1 cellular context compared by ENCODE assay signal in the genomic region with DNA sequence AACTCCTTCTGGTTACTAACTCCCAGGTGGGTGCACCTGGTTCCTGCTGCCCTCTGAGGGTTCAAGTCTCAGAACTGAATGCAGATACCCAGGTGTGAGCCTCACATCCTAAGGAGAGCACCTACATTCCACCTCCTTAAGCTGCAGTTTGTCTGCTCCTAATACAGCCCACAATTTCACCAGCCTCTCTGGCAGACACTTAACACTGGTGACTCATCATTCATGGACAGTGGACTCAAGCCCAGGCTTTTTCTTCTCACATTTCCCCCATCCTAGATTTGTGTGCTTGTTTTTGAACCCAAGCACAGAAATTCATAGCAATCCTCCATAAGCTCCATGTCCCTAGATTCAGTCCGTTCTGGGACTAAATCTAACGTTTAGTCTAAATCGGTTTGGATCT.
TF ChIP-seq lines count a peak whose summit lies in the region.

No MANE protein-coding gene starts in this region.

TF ChIP-seq in HepG2, 621 proteins besides CTCF, POLR2A, EP300 and RAD21 (continued from another document):
- TF ChIP-seq, protein P1, sequence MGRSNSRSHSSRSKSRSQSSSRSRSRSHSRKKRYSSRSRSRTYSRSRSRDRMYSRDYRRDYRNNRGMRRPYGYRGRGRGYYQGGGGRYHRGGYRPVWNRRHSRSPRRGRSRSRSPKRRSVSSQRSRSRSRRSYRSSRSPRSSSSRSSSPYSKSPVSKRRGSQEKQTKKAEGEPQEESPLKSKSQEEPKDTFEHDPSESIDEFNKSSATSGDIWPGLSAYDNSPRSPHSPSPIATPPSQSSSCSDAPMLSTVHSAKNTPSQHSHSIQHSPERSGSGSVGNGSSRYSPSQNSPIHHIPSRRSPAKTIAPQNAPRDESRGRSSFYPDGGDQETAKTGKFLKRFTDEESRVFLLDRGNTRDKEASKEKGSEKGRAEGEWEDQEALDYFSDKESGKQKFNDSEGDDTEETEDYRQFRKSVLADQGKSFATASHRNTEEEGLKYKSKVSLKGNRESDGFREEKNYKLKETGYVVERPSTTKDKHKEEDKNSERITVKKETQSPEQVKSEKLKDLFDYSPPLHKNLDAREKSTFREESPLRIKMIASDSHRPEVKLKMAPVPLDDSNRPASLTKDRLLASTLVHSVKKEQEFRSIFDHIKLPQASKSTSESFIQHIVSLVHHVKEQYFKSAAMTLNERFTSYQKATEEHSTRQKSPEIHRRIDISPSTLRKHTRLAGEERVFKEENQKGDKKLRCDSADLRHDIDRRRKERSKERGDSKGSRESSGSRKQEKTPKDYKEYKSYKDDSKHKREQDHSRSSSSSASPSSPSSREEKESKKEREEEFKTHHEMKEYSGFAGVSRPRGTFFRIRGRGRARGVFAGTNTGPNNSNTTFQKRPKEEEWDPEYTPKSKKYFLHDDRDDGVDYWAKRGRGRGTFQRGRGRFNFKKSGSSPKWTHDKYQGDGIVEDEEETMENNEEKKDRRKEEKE (IDR thresholded peaks at IDR 0.05) = no peak
